Comparison of ENCODE assay signal across 8 cellular contexts in genomic region chr15:39579487-39580116, GRCh38. TPM values are rescaled to one million over a fixed set of nuclear protein-coding genes. Genes with fewer than 3 reads are reported as not detected.
DNase-seq lines count a peak whose midpoint lies in the region; ATAC-seq, FAIRE-seq and TF ChIP-seq lines count a peak whose summit lies in the region.

No MANE protein-coding gene starts in this region.

- peak overlapping the region; percentile 97 for H3K4me2 ChIP-seq in A549
- peak overlapping the region; percentile 84 for H3K4me2 ChIP-seq in GM23338
- peak overlapping the region; percentile 61 for H3K4me2 ChIP-seq in parathyroid adenoma (ENCODE audit: low read length)

- H3K27ac ChIP-seq in A549, result peak overlapping the region; percentile 87 to 99
- H3K27ac ChIP-seq in GM23338 (ENCODE audit: low read depth), result peak overlapping the region; percentile 80; the same call in 1 of the 2 replicates
- H3K27ac ChIP-seq in cardiac muscle cell, result peak overlapping the region; percentile 95
- no peak overlapping the region for H3K27ac ChIP-seq in parathyroid adenoma

- POLR2A ChIA-PET in A549 (lab: Yijun Ruan, JAX), result interaction anchor here (0.6 to 2.3 kb wide), 11 partner anchors 16 to 451 kb away, joined by 3 to 31 read pairs (median 3); no protein-coding TSS in a partner anchor

- H3F3A ChIP-seq in GM23338 (replicated peaks; ENCODE audit: low read depth), result no peaks in the 10 kb centered on the region

- H3K9me3 ChIP-seq in A549, result no peaks in the 10 kb centered on the region
- H3K9me3 ChIP-seq in cardiac muscle cell (ENCODE audit: low read depth), result no peaks in the 10 kb centered on the region
- H3K9me3 ChIP-seq in parathyroid adenoma (ENCODE audit: control insufficient read depth, low read length), result no peaks in the 10 kb centered on the region

- TF ChIP-seq POLR2A in A549 (IDR thresholded peaks at IDR 0.05; ENCODE audit: low read length), result no peak

- CTCF ChIA-PET in A549 (lab: Yijun Ruan, JAX), result interaction anchor here (0.6 to 5.0 kb wide), 63 partner anchors 9 to 1583 kb away, joined by 3 to 79 read pairs (median 4); no protein-coding TSS in a partner anchor

- ATAC-seq in A549, result peak; percentile 71 to 73
- peak; percentile 68 for ATAC-seq in GM23338
- ATAC-seq in activated T-helper 17 cell treated with anti-CD3 and anti-CD28 coated beads, Interleukin-2, amount 50 U/mL, for 72 hours (replicated peaks), result peak; percentile 20
- no peak for ATAC-seq in GM19328 (IDR thresholded peaks at IDR 0.05; ENCODE audit: unreplicated experiment)
- ATAC-seq in HG03108 (IDR thresholded peaks at IDR 0.05; ENCODE audit: unreplicated experiment), result no peak

- no peaks in the 10 kb centered on the region for H4K20me1 ChIP-seq in GM23338 (replicated peaks; ENCODE audit: insufficient read depth)

- peaks cover 37% of the 10 kb centered on the region for H3K4me1 ChIP-seq in A549
- peaks cover 19% of the 10 kb centered on the region for H3K4me1 ChIP-seq in GM23338 (ENCODE audit: insufficient read depth)
- H3K4me1 ChIP-seq in cardiac muscle cell (ENCODE audit: low read depth), result peaks cover 14% of the 10 kb centered on the region
- no peaks in the 10 kb centered on the region for H3K4me1 ChIP-seq in parathyroid adenoma

- H3K79me2 ChIP-seq in GM23338 (replicated peaks; ENCODE audit: insufficient read depth), result peaks cover 20% of the 10 kb centered on the region
- H3K79me2 ChIP-seq in parathyroid adenoma, result no peaks in the 10 kb centered on the region

- no peak for TF ChIP-seq CTCF in A549 (IDR thresholded peaks at IDR 0.05)
- no peak for TF ChIP-seq CTCF in GM23338 (conservative IDR thresholded peaks at IDR 0.05; ENCODE audit: low read depth in 2 of 2)
- no peak for TF ChIP-seq CTCF in cardiac muscle cell (IDR thresholded peaks at IDR 0.05; ENCODE audit: low read depth, low read length)
- TF ChIP-seq CTCF in parathyroid adenoma (IDR thresholded peaks at IDR 0.05), result no peak

- FAIRE-seq in A549 (lab: Jason Lieb, UNC), result peak; percentile 54

- no peak overlapping the region for H2AFZ ChIP-seq in GM23338
- H2AFZ ChIP-seq in parathyroid adenoma, result peak overlapping the region; percentile 19

- peaks cover 36% of the 10 kb centered on the region for H3K36me3 Mint-ChIP-seq in GM23338 (ENCODE audit: low read depth)
- no peaks in the 10 kb centered on the region for H3K36me3 Mint-ChIP-seq in activated T-helper 17 cell treated with anti-CD3 and anti-CD28 coated beads, Interleukin-2, amount 50 U/mL, for 72 hours (ENCODE audit: low read depth)

- WGBS in A549 (ENCODE audit: missing lambda C conversion rate), result 4% methylated on average over 16 of the region's 18 CpGs

- peaks cover 36% of the 10 kb centered on the region for H3K4me1 Mint-ChIP-seq in GM23338
- H3K4me1 Mint-ChIP-seq in activated T-helper 17 cell treated with anti-CD3 and anti-CD28 coated beads, Interleukin-2, amount 50 U/mL, for 72 hours, result peaks cover 9% of the 10 kb centered on the region

- H3K27me3 ChIP-seq in GM23338 (ENCODE audit: insufficient read depth), result peaks cover 10% of the 10 kb centered on the region; the same call in 1 of the 2 replicates
- no peaks in the 10 kb centered on the region for H3K27me3 ChIP-seq in cardiac muscle cell
- no peaks in the 10 kb centered on the region for H3K27me3 ChIP-seq in parathyroid adenoma (ENCODE audit: control insufficient read depth, insufficient read depth, low read length)

- H3K36me3 ChIP-seq in GM23338 (ENCODE audit: insufficient read depth) (peaks cover 17% of the 10 kb centered on the region), cardiac muscle cell (peaks cover 5% of the 10 kb centered on the region), parathyroid adenoma (ENCODE audit: control insufficient read depth, insufficient read depth, low read length) (no peaks in the 10 kb centered on the region)

- peak overlapping the region; percentile 97 for H3K27ac Mint-ChIP-seq in GM23338
- peak overlapping the region; percentile 22 for H3K27ac Mint-ChIP-seq in activated T-helper 17 cell treated with anti-CD3 and anti-CD28 coated beads, Interleukin-2, amount 50 U/mL, for 72 hours

- H3K9ac ChIP-seq in parathyroid adenoma, result no peak overlapping the region

- H3K9me2 ChIP-seq in GM23338 (ENCODE audit: insufficient read depth), result 0 out of 2 replicates have a peak, but pooled peaks cover 9% of the 10 kb centered on the region

- peaks cover 15% of the 10 kb centered on the region for H3K27me3 Mint-ChIP-seq in GM23338 (ENCODE audit: insufficient read depth, low read depth, poor library complexity)
- H3K27me3 Mint-ChIP-seq in activated T-helper 17 cell treated with anti-CD3 and anti-CD28 coated beads, Interleukin-2, amount 50 U/mL, for 72 hours, result peaks cover 27% of the 10 kb centered on the region

- peak overlapping the region; percentile 95 for H3K4me3 ChIP-seq in A549
- H3K4me3 ChIP-seq in GM23338, result peak overlapping the region; percentile 78
- peak overlapping the region; percentile 40 for H3K4me3 ChIP-seq in cardiac muscle cell
- H3K4me3 ChIP-seq in parathyroid adenoma (ENCODE audit: low read depth, low read length), result peak overlapping the region; percentile 58

- DNase-seq in A549 (ENCODE audit: low read depth in 1 of 2, low spot score in 1 of 2) (peak; percentile 62 to 88), GM23338 (ENCODE audit: low spot score) (peak; percentile 97), cardiac muscle cell (ENCODE audit: low read depth in 1 of 2, low spot score in 1 of 2) (peak; percentile 92 to 95)
- DNase-seq in NK-92 treated with Interleukin-12 subunit alpha and Interleukin-12 subunit beta, amount 100 ng/mL, for 24 hours (lab: John Stamatoyannopoulos, UW), result no peak

- H3K4me3 Mint-ChIP-seq in GM23338, result peak overlapping the region; percentile 91
- peak overlapping the region; percentile 70 for H3K4me3 Mint-ChIP-seq in activated T-helper 17 cell treated with anti-CD3 and anti-CD28 coated beads, Interleukin-2, amount 50 U/mL, for 72 hours

- no peak for TF ChIP-seq RAD21 in A549 (conservative IDR thresholded peaks at IDR 0.05 in 1 of 2, IDR thresholded peaks at IDR 0.05 in 1 of 2)

- no peak; a peak in 1 of 5 replicates for TF ChIP-seq EP300 in A549 (IDR thresholded peaks at IDR 0.05)

- H3K9me3 Mint-ChIP-seq in GM23338, result no peaks in the 10 kb centered on the region
- H3K9me3 Mint-ChIP-seq in activated T-helper 17 cell treated with anti-CD3 and anti-CD28 coated beads, Interleukin-2, amount 50 U/mL, for 72 hours, result no peaks in the 10 kb centered on the region

TF ChIP-seq in A549, 52 proteins besides CTCF, POLR2A, EP300 and RAD21:
- TF ChIP-seq JUNB (IDR thresholded peaks at IDR 0.05), result peak; percentile 30; the same call in 1 of the 2 replicates
- TF ChIP-seq RARB (CRISPR knock-in tag; IDR thresholded peaks at IDR 0.05), result no peak
TF ChIP-seq in A549: peak in this region for 1.

TF ChIP-seq in GM23338, 12 proteins besides CTCF, POLR2A, EP300 and RAD21 (continues in another document):
- TF ChIP-seq STAT1 (IDR thresholded peaks at IDR 0.05; ENCODE audit: unreplicated experiment), result no peak
- no peak for TF ChIP-seq ZNF331 (CRISPR knock-in tag; IDR thresholded peaks at IDR 0.05; ENCODE audit: low read depth)
- TF ChIP-seq, protein P1, sequence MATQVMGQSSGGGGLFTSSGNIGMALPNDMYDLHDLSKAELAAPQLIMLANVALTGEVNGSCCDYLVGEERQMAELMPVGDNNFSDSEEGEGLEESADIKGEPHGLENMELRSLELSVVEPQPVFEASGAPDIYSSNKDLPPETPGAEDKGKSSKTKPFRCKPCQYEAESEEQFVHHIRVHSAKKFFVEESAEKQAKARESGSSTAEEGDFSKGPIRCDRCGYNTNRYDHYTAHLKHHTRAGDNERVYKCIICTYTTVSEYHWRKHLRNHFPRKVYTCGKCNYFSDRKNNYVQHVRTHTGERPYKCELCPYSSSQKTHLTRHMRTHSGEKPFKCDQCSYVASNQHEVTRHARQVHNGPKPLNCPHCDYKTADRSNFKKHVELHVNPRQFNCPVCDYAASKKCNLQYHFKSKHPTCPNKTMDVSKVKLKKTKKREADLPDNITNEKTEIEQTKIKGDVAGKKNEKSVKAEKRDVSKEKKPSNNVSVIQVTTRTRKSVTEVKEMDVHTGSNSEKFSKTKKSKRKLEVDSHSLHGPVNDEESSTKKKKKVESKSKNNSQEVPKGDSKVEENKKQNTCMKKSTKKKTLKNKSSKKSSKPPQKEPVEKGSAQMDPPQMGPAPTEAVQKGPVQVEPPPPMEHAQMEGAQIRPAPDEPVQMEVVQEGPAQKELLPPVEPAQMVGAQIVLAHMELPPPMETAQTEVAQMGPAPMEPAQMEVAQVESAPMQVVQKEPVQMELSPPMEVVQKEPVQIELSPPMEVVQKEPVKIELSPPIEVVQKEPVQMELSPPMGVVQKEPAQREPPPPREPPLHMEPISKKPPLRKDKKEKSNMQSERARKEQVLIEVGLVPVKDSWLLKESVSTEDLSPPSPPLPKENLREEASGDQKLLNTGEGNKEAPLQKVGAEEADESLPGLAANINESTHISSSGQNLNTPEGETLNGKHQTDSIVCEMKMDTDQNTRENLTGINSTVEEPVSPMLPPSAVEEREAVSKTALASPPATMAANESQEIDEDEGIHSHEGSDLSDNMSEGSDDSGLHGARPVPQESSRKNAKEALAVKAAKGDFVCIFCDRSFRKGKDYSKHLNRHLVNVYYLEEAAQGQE (IDR thresholded peaks at IDR 0.05; ENCODE audit: unreplicated experiment), result no peak

RNA-seq across cellular contexts. Expression of gene THBS1, which starts 1.3 kb away (rescaled TPM):
- polyA plus RNA-seq in A549 (2011; rRNA removed) (46.8 and 53.5 TPM in 2 replicates), A549 (2017; fragmentation: RNase III; extraction: RNeasy Plus Mini Kit Qiagen cat#74134 plus additional on column Dnase treatment) (54.4 to 63.5 TPM (median 54.9 TPM) in 3 replicates), GM23338 (2016; fragmentation: Nextera tagmentation; extraction: Ambion mirVana) (14.2 and 21.7 TPM in 2 replicates), cardiac muscle cell (20.9 and 22.4 TPM in 2 replicates)
- polyA plus RNA-seq in A549 (2012; cell fraction: cytosol; rRNA removed), result 34.1 and 36.8 TPM in 2 replicates
- polyA plus RNA-seq in A549 (2012; cell fraction: nucleus; rRNA removed), result 260 and 262 TPM in 2 replicates
- 374 and 456 TPM in 2 replicates for polyA minus RNA-seq in A549 (2011; rRNA and poly(A)+ RNA removed)
- total RNA-seq in GM23338 (2014; rRNA removed; shearing (Covaris generic)), result 81.3 and 81.9 TPM in 2 replicates
- 1 to 10 TPM in 1 of 2 donors, under 1 TPM in 1; 0.66 to 3.5 TPM for total RNA-seq in activated T-helper 17 cell treated with anti-CD3 and anti-CD28 coated beads, Interleukin-2, amount 50 U/mL, for 72 hours
- 55.2 and 70.2 TPM in 2 replicates for total RNA-seq in cardiac muscle cell

Comparison
In these comparisons a context has a peak if more than half of its experiments do, and no peak if none do; other contexts are left out.
1. ATAC-seq: peak in A549 (2 of 2), GM23338 (single experiment) and activated T-helper 17 cell treated with anti-CD3 and anti-CD28 coated beads, Interleukin-2, amount 50 U/mL, for 72 hours (single experiment); none in GM19328 (single experiment) and HG03108 (single experiment).
2. H3K4me3 ChIP-seq: peak in every context shown above with its lines; median percentile 95 in A549; 78 in GM23338; 58 in parathyroid adenoma; 40 in cardiac muscle cell.
3. RNA of gene THBS1, which starts 1.3 kb away (total RNA-seq): 81.3 to 81.9 TPM in GM23338 and 55.2 to 70.2 TPM in cardiac muscle cell; 0.66 to 3.5 TPM in activated T-helper 17 cell treated with anti-CD3 and anti-CD28 coated beads, Interleukin-2, amount 50 U/mL, for 72 hours; every median in the first group is over 10 times any median in the second.
4. Peak in every context shown above with its lines, with median percentiles within 50 percentile points of each other: H3K4me2 ChIP-seq.